8 cellular contexts compared by ENCODE assay signal in genomic region chr15:63048986-63049665, GRCh38. TPM values are rescaled to one million over a fixed set of nuclear protein-coding genes. Genes with fewer than 3 reads are reported as not detected.
DNase-seq lines count a peak whose midpoint lies in the region; ATAC-seq and TF ChIP-seq lines count a peak whose summit lies in the region.

No MANE protein-coding gene starts in this region.

- peak; percentile 26 for DNase-seq in GM10248 (ENCODE audit: extremely low spot score)
- peak; percentile 67 for DNase-seq in LoVo (ENCODE audit: low spot score)
- peak; percentile 37 for DNase-seq in UCSD-AML1 (lab: John Stamatoyannopoulos, UW; ENCODE audit: unreplicated experiment)
- peak; percentile 63 for DNase-seq in cerebellum (ENCODE audit: low spot score)
- peak; percentile 82 for DNase-seq in kidney tubule cell (ENCODE audit: low spot score)
- DNase-seq in stimulated activated CD4-positive, alpha-beta T cell treated with anti-CD3 and anti-CD28 coated beads, Interleukin-1b, Interleukin-23, amount 100 ng/mL, for 48 hours: peak; percentile 27
- no peak for DNase-seq in hepatic stellate cell (ENCODE audit: low spot score)

- CTCF ChIA-PET in GM10248 (lab: Yijun Ruan, JAX): interaction anchor here (0.5 to 6.1 kb wide), 25 partner anchors 8 to 775 kb away, joined by 3 to 164 read pairs (median 7); no protein-coding TSS in a partner anchor

- ATAC-seq in GM21786 (IDR thresholded peaks at IDR 0.05; ENCODE audit: unreplicated experiment): no peak

- POLR2A ChIA-PET in GM10248 (lab: Yijun Ruan, JAX): no interaction called here

- no peak for TF ChIP-seq CTCF in GM10248 (IDR thresholded peaks at IDR 0.05; ENCODE audit: control extremely low read depth, extremely low read depth, low read depth, missing control alignments)

RNA-seq across cellular contexts. Expression of gene TPM1, which starts 6.6 kb away (rescaled TPM):
- 119 TPM for total RNA-seq in cerebellum
